Comparison of ENCODE assay signal across 8 cellular contexts in the genomic region with DNA sequence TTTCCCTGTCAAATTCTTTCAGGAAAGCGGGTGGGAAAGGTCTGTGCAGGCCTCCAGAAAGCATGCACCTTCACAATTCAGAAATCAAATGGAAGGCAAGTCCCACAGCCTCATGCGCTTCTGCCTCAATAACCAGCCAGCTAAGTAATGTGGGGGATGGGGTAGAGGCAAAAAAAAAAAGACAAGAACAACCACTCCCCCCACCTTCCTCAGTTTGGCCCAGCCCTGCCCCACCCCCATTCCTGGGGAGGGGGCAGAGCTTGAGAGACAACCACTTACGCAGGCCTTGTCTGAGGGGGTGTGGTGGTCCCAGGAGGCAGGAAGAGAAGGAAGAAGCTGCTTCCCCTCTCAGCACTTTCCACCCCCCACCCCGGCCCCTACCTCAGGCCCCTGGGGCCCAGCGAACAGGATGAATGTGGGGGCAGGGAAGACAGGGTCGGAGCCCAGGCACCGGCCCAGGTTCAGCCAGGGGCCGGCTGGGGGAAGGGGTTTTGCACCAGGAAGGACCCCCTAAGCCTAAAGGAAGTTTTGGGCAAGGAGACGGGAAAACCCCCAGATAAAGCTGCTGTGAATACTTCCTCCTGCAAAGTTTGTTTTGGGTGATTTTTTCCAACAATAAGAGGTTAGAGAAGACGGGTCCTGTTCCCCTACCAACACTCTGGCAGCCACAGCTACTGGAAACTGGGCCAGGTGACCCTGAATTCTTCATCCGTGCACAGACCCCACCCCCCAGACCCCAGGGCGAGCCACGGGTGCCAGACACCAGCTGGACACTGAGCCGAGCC. TPM values are rescaled to one million over a fixed set of nuclear protein-coding genes. Genes with fewer than 3 reads are reported as not detected.
DNase-seq lines count a peak whose midpoint lies in the region; ATAC-seq, FAIRE-seq and TF ChIP-seq lines count a peak whose summit lies in the region.

No MANE protein-coding gene starts in this region.

- no peak for TF ChIP-seq CTCF in breast epithelium (IDR thresholded peaks at IDR 0.05)
- no peak for TF ChIP-seq CTCF in HepG2 (CRISPR knock-in tag; IDR thresholded peaks at IDR 0.05)
- TF ChIP-seq CTCF in tibial nerve (IDR thresholded peaks at IDR 0.05): no peak

- TF ChIP-seq EP300 in HepG2 (IDR thresholded peaks at IDR 0.05; ENCODE audit: low read depth in 2 of 2, low read length in 2 of 2): no peak
- TF ChIP-seq EP300 in HepG2 (CRISPR knock-in tag; IDR thresholded peaks at IDR 0.05; ENCODE audit: borderline replicate concordance): no peak
- peak in 1 of 2 donors; percentile 35 for TF ChIP-seq EP300 in tibial nerve (IDR thresholded peaks at IDR 0.05)

- H3K27me3 ChIP-seq in breast epithelium: no peaks in the 10 kb centered on the region
- no peaks in the 10 kb centered on the region; a peak in 1 of 5 replicates for H3K27me3 ChIP-seq in HepG2 (ENCODE audit: control insufficient read depth in 1 of 2, insufficient read depth in 2 of 2, low read length in 2 of 2)
- H3K27me3 ChIP-seq in tibial nerve: no peaks in the 10 kb centered on the region

- peaks cover 6% of the 10 kb centered on the region for H3K79me2 ChIP-seq in HepG2 (ENCODE audit: insufficient read depth, low read length)

- FAIRE-seq in HepG2 (lab: Jason Lieb, UNC): no peak

- H3K27ac Mint-ChIP-seq in activated CD4-positive, alpha-beta T cell treated with anti-CD3 and anti-CD28 coated beads, Interleukin-2, amount 10 ng/mL, durations not matched to agents 24 days and 14 days: no peak overlapping the region

- H3K4me1 Mint-ChIP-seq in activated CD4-positive, alpha-beta T cell treated with anti-CD3 and anti-CD28 coated beads, Interleukin-2, amount 10 ng/mL, durations not matched to agents 24 days and 14 days: peaks cover 8% of the 10 kb centered on the region

- H3K9me3 ChIP-seq in breast epithelium (no peaks in the 10 kb centered on the region), HepG2 (ENCODE audit: low read length) (no peaks in the 10 kb centered on the region), tibial nerve (no peaks in the 10 kb centered on the region)

- H4K20me1 ChIP-seq in HepG2 (ENCODE audit: insufficient read depth, low read length): peaks cover 3% of the 10 kb centered on the region

- in situ Hi-C loops in HepG2 (cut with HindIII; ENCODE audit: extremely low pct_ligation_motif_present, low pct_unique_long_range_greater_than_20kb): no loop called here

- no peak for ATAC-seq in HepG2

- H3K4me3 ChIP-seq in breast epithelium (peak overlapping the region; percentile 75 to 98 (median 86)), HepG2 (replicated peaks in 1 of 3; ENCODE audit: insufficient read depth in 1 of 3, low read depth in 2 of 3, low read length in 3 of 3) (peak overlapping the region; percentile 60 to 90 (median 71)), tibial nerve (peak overlapping the region; percentile 63 to 87 (median 76))

- TSS peak; percentile 51 for BruUV-seq in HepG2 (replicated peaks; lab: Mats Ljungman, UMichigan)

- WGBS in HepG2 (ENCODE audit: low lambda C conversion rate): 24% methylated on average over 14 of the region's 14 CpGs
- WGBS in tibial nerve, 2 donors: 17 to 24% methylated on average over 11 to 13 of the region's 14 CpGs

- no peaks in the 10 kb centered on the region for H3K36me3 Mint-ChIP-seq in activated CD4-positive, alpha-beta T cell treated with anti-CD3 and anti-CD28 coated beads, Interleukin-2, amount 10 ng/mL, durations not matched to agents 24 days and 14 days (ENCODE audit: low read depth)

- H3K27ac ChIP-seq in breast epithelium: peak overlapping the region; percentile 99
- H3K27ac ChIP-seq in HepG2 (ENCODE audit: extremely low read length, insufficient read depth, low read length): peak overlapping the region; percentile 62
- H3K27ac ChIP-seq in tibial nerve: peak overlapping the region; percentile 65 to 93 (median 84)

- peak overlapping the region; percentile 39 for H3K4me3 Mint-ChIP-seq in activated CD4-positive, alpha-beta T cell treated with anti-CD3 and anti-CD28 coated beads, Interleukin-2, amount 10 ng/mL, durations not matched to agents 24 days and 14 days

- H3K27me3 Mint-ChIP-seq in activated CD4-positive, alpha-beta T cell treated with anti-CD3 and anti-CD28 coated beads, Interleukin-2, amount 10 ng/mL, durations not matched to agents 24 days and 14 days: peaks cover 39% of the 10 kb centered on the region

- POLR2A ChIA-PET in HepG2 (lab: Yijun Ruan, JAX): interaction anchor here (1.4 to 3.5 kb wide), 10 partner anchors 8 to 174 kb away, joined by 3 to 95 read pairs (median 20); partner anchors contain the start of genes EIF1, KLHL11, ODAD4 and P3H4

- peaks cover 6 to 18% of the 10 kb centered on the region in 2 donors for H3K4me1 ChIP-seq in breast epithelium
- peaks cover 34% of the 10 kb centered on the region for H3K4me1 ChIP-seq in HepG2 (ENCODE audit: insufficient read depth, low read length)
- peaks cover 0 to 53% (median 27%) of the 10 kb centered on the region in 4 donors for H3K4me1 ChIP-seq in tibial nerve

- CTCF ChIA-PET in HepG2 (lab: Yijun Ruan, JAX; ENCODE audit: low intra/inter-chr PET ratio, low total read pairs): interaction anchor here (1.3 kb wide), 1 partner anchor 8 kb away, joined by 5 read pairs; no protein-coding TSS in a partner anchor

- H3K36me3 ChIP-seq in breast epithelium: no peaks in the 10 kb centered on the region
- H3K36me3 ChIP-seq in HepG2 (replicated peaks in 1 of 2; ENCODE audit: control insufficient read depth in 1 of 2, insufficient read depth in 2 of 2, low read length in 2 of 2): no peaks in the 10 kb centered on the region
- H3K36me3 ChIP-seq in tibial nerve: no peaks in the 10 kb centered on the region

- no peak for TF ChIP-seq RAD21 in HepG2 (CRISPR knock-in tag; IDR thresholded peaks at IDR 0.05)

- H2AFZ ChIP-seq in HepG2 (ENCODE audit: low read length): no peak overlapping the region

- peak overlapping the region; percentile 71; the same call in 1 of the 2 replicates for H3K9ac ChIP-seq in HepG2 (ENCODE audit: insufficient read depth, low read depth, low read length)

- no peak for TF ChIP-seq POLR2A in breast epithelium (IDR thresholded peaks at IDR 0.05)
- TF ChIP-seq POLR2A in HepG2 (IDR thresholded peaks at IDR 0.05; ENCODE audit: insufficient read depth in 1 of 2, low read depth in 2 of 2, low read length in 2 of 2): no peak
- TF ChIP-seq POLR2A in tibial nerve (IDR thresholded peaks at IDR 0.05): no peak

- H3K4me2 ChIP-seq in HepG2 (ENCODE audit: low read depth, low read length): peak overlapping the region; percentile 81

- DNase-seq in activated CD4-positive, alpha-beta T cell treated with anti-CD3 and anti-CD28 coated beads, Interleukin-2, amount 10 ng/mL, durations not matched to agents 24 days and 14 days: no peak
- DNase-seq in activated CD4-positive, alpha-beta T cell treated with anti-CD3 and anti-CD28 coated beads for 1 hour: no peak
- DNase-seq in breast epithelium (ENCODE audit: low spot score in 2 of 2): no peak
- no peak for DNase-seq in HepG2 (ENCODE audit: low spot score)
- DNase-seq in tibial nerve (ENCODE audit: low spot score in 2 of 2): no peak
- DNase-seq in activated gamma-delta T cell (lab: John Stamatoyannopoulos, UW): no peak
- no peak for DNase-seq in D341Med (ENCODE audit: low spot score)
- no peak for DNase-seq in NCI-H510A (lab: John Stamatoyannopoulos, UW)

- H3K9me3 Mint-ChIP-seq in activated CD4-positive, alpha-beta T cell treated with anti-CD3 and anti-CD28 coated beads, Interleukin-2, amount 10 ng/mL, durations not matched to agents 24 days and 14 days: no peaks in the 10 kb centered on the region

- intact Hi-C loops in activated CD4-positive, alpha-beta T cell treated with anti-CD3 and anti-CD28 coated beads, Interleukin-2, amount 10 ng/mL, durations not matched to agents 24 days and 14 days (cut with micrococcal nuclease): loop anchor here (5.0 kb wide), 1 partner anchor 48 kb away; no protein-coding TSS in a partner anchor
- intact Hi-C loops in breast epithelium (cut with DNase I; ENCODE audit: low total_unique reads): no loop called here
- intact Hi-C loops in HepG2 (cut with micrococcal nuclease; ENCODE audit: unreplicated experiment): no loop called here

RNA-seq across cellular contexts. Expression of gene JUP, which starts 1.2 kb away (rescaled TPM):
- total RNA-seq in activated CD4-positive, alpha-beta T cell treated with anti-CD3 and anti-CD28 coated beads, Interleukin-2, amount 10 ng/mL, durations not matched to agents 24 days and 14 days: 0.14 and 0.24 TPM in 2 replicates
- total RNA-seq in breast epithelium (100 to 1,000 TPM; 107 to 158 (median 121) TPM), HepG2 (2016; rRNA removed; fragmentation: Illumina TruSeq; extraction: Trizol) (20.6 and 20.9 TPM in 2 replicates), tibial nerve (10 to 100 TPM; 42.9 to 57.7 (median 51.6) TPM)
- total RNA-seq in HepG2 (2016; cell fraction: cytosol; rRNA removed; fragmentation: Illumina TruSeq; extraction: Trizol; ENCODE audit: low read depth): 6.9 and 7.8 TPM in 2 replicates
- total RNA-seq in HepG2 (2016; cell fraction: insoluble cytoplasmic fraction; rRNA removed; fragmentation: Illumina TruSeq; extraction: Trizol): 16.7 and 22.4 TPM in 2 replicates
- 11.7 and 12.0 TPM in 2 replicates for total RNA-seq in HepG2 (2016; cell fraction: membrane; rRNA removed; fragmentation: Illumina TruSeq; extraction: Trizol)
- 15.0 and 20.7 TPM in 2 replicates for total RNA-seq in HepG2 (2016; cell fraction: nucleus; rRNA removed; fragmentation: Illumina TruSeq; extraction: Trizol)
- polyA plus RNA-seq in HepG2 (2011; rRNA removed): 12.1 and 21.4 TPM in 2 replicates
- polyA plus RNA-seq in HepG2 (2011; cell fraction: cytosol; rRNA removed): 8.9 and 10.9 TPM in 2 replicates
- polyA plus RNA-seq in HepG2 (2011; cell fraction: nucleus; rRNA removed): 23.8 and 30.1 TPM in 2 replicates
- 36.1 and 37.0 TPM in 2 replicates for polyA plus RNA-seq in HepG2 (2012)
- polyA plus RNA-seq in HepG2 (2016; cell fraction: cytosol; fragmentation: Illumina TruSeq; extraction: Trizol; ENCODE audit: low read depth): 3.5 and 4.6 TPM in 2 replicates
- 22.1 and 35.3 TPM in 2 replicates for polyA plus RNA-seq in HepG2 (2016; cell fraction: insoluble cytoplasmic fraction; fragmentation: Illumina TruSeq; extraction: Trizol; ENCODE audit: low read depth)
- polyA plus RNA-seq in HepG2 (2016; cell fraction: membrane; fragmentation: Illumina TruSeq; extraction: Trizol; ENCODE audit: low read depth): 9.5 and 10.0 TPM in 2 replicates
- polyA plus RNA-seq in HepG2 (2016; cell fraction: nucleus; fragmentation: Illumina TruSeq; extraction: Trizol; ENCODE audit: insufficient read depth, low read depth): 24.1 and 25.5 TPM in 2 replicates
- polyA minus RNA-seq in HepG2 (2011; rRNA and poly(A)+ RNA removed; ENCODE audit: low replicate concordance): 43.6 and 59.1 TPM in 2 replicates
- polyA minus RNA-seq in HepG2 (2011; cell fraction: cytosol; rRNA and poly(A)+ RNA removed): 25.9 and 32.6 TPM in 2 replicates
- 13.5 and 13.8 TPM in 2 replicates for polyA minus RNA-seq in HepG2 (2011; cell fraction: nucleus; rRNA and poly(A)+ RNA removed)

RNA-seq across cellular contexts. Expression of gene P3H4, which starts 26.5 kb away (rescaled TPM):
- total RNA-seq in activated CD4-positive, alpha-beta T cell treated with anti-CD3 and anti-CD28 coated beads, Interleukin-2, amount 10 ng/mL, durations not matched to agents 24 days and 14 days: 4.1 and 5.9 TPM in 2 replicates
- total RNA-seq in breast epithelium (10 to 100 TPM in 2 of 3 donors, 1 to 10 TPM in 1; 6.2 to 19.0 (median 14.9) TPM), HepG2 (2016; rRNA removed; fragmentation: Illumina TruSeq; extraction: Trizol) (13.5 and 37.1 TPM in 2 replicates), tibial nerve (10 to 100 TPM; 14.7 to 23.9 (median 22.0) TPM)
- total RNA-seq in HepG2 (2016; cell fraction: cytosol; rRNA removed; fragmentation: Illumina TruSeq; extraction: Trizol; ENCODE audit: low read depth): 12.6 and 14.5 TPM in 2 replicates
- total RNA-seq in HepG2 (2016; cell fraction: insoluble cytoplasmic fraction; rRNA removed; fragmentation: Illumina TruSeq; extraction: Trizol): 12.2 and 37.7 TPM in 2 replicates
- total RNA-seq in HepG2 (2016; cell fraction: membrane; rRNA removed; fragmentation: Illumina TruSeq; extraction: Trizol): 17.3 and 17.5 TPM in 2 replicates
- total RNA-seq in HepG2 (2016; cell fraction: nucleus; rRNA removed; fragmentation: Illumina TruSeq; extraction: Trizol): 28.1 and 32.5 TPM in 2 replicates
- polyA plus RNA-seq in HepG2 (2011; rRNA removed): 50.6 and 54.9 TPM in 2 replicates
- 37.2 and 55.7 TPM in 2 replicates for polyA plus RNA-seq in HepG2 (2011; cell fraction: cytosol; rRNA removed)
- polyA plus RNA-seq in HepG2 (2011; cell fraction: nucleus; rRNA removed): 33.0 and 36.4 TPM in 2 replicates
- polyA plus RNA-seq in HepG2 (2012): 22.4 and 34.3 TPM in 2 replicates
- 4.6 and 5.5 TPM in 2 replicates for polyA plus RNA-seq in HepG2 (2016; cell fraction: cytosol; fragmentation: Illumina TruSeq; extraction: Trizol; ENCODE audit: low read depth)
- polyA plus RNA-seq in HepG2 (2016; cell fraction: insoluble cytoplasmic fraction; fragmentation: Illumina TruSeq; extraction: Trizol; ENCODE audit: low read depth): 14.8 and 17.0 TPM in 2 replicates
- 9.6 and 11.3 TPM in 2 replicates for polyA plus RNA-seq in HepG2 (2016; cell fraction: membrane; fragmentation: Illumina TruSeq; extraction: Trizol; ENCODE audit: low read depth)
- polyA plus RNA-seq in HepG2 (2016; cell fraction: nucleus; fragmentation: Illumina TruSeq; extraction: Trizol; ENCODE audit: insufficient read depth, low read depth): 63.5 and 69.5 TPM in 2 replicates
- polyA minus RNA-seq in HepG2 (2011; rRNA and poly(A)+ RNA removed; ENCODE audit: low replicate concordance): 44.3 and 65.0 TPM in 2 replicates
- polyA minus RNA-seq in HepG2 (2011; cell fraction: cytosol; rRNA and poly(A)+ RNA removed): 22.5 and 26.8 TPM in 2 replicates
- 21.6 and 23.9 TPM in 2 replicates for polyA minus RNA-seq in HepG2 (2011; cell fraction: nucleus; rRNA and poly(A)+ RNA removed)

RNA-seq across cellular contexts. Expression of gene FKBP10, which starts 27.5 kb away (rescaled TPM):
- 0.31 and 0.47 TPM in 2 replicates for total RNA-seq in activated CD4-positive, alpha-beta T cell treated with anti-CD3 and anti-CD28 coated beads, Interleukin-2, amount 10 ng/mL, durations not matched to agents 24 days and 14 days
- total RNA-seq in breast epithelium: 10 to 100 TPM; 35.9 to 43.3 (median 39.4) TPM
- total RNA-seq in HepG2 (2016; rRNA removed; fragmentation: Illumina TruSeq; extraction: Trizol): 46.5 and 149 TPM in 2 replicates
- total RNA-seq in HepG2 (2016; cell fraction: cytosol; rRNA removed; fragmentation: Illumina TruSeq; extraction: Trizol; ENCODE audit: low read depth): 31.7 and 32.8 TPM in 2 replicates
- 37.6 and 157 TPM in 2 replicates for total RNA-seq in HepG2 (2016; cell fraction: insoluble cytoplasmic fraction; rRNA removed; fragmentation: Illumina TruSeq; extraction: Trizol)
- total RNA-seq in HepG2 (2016; cell fraction: membrane; rRNA removed; fragmentation: Illumina TruSeq; extraction: Trizol): 42.3 and 48.1 TPM in 2 replicates
- 148 and 181 TPM in 2 replicates for total RNA-seq in HepG2 (2016; cell fraction: nucleus; rRNA removed; fragmentation: Illumina TruSeq; extraction: Trizol)
- 543 and 573 TPM in 2 replicates for polyA plus RNA-seq in HepG2 (2011; rRNA removed)
- polyA plus RNA-seq in HepG2 (2011; cell fraction: cytosol; rRNA removed): 288 and 579 TPM in 2 replicates
- polyA plus RNA-seq in HepG2 (2011; cell fraction: nucleus; rRNA removed): 3,059 and 4,867 TPM in 2 replicates
- polyA plus RNA-seq in HepG2 (2012): 224 and 292 TPM in 2 replicates
- 18.4 and 19.7 TPM in 2 replicates for polyA plus RNA-seq in HepG2 (2016; cell fraction: cytosol; fragmentation: Illumina TruSeq; extraction: Trizol; ENCODE audit: low read depth)
- polyA plus RNA-seq in HepG2 (2016; cell fraction: insoluble cytoplasmic fraction; fragmentation: Illumina TruSeq; extraction: Trizol; ENCODE audit: low read depth): 46.0 and 56.5 TPM in 2 replicates
- 32.1 and 36.5 TPM in 2 replicates for polyA plus RNA-seq in HepG2 (2016; cell fraction: membrane; fragmentation: Illumina TruSeq; extraction: Trizol; ENCODE audit: low read depth)
- 597 and 623 TPM in 2 replicates for polyA plus RNA-seq in HepG2 (2016; cell fraction: nucleus; fragmentation: Illumina TruSeq; extraction: Trizol; ENCODE audit: insufficient read depth, low read depth)
- 133 and 613 TPM in 2 replicates for polyA minus RNA-seq in HepG2 (2011; rRNA and poly(A)+ RNA removed; ENCODE audit: low replicate concordance)
- polyA minus RNA-seq in HepG2 (2011; cell fraction: cytosol; rRNA and poly(A)+ RNA removed): 159 and 170 TPM in 2 replicates
- 231 and 275 TPM in 2 replicates for polyA minus RNA-seq in HepG2 (2011; cell fraction: nucleus; rRNA and poly(A)+ RNA removed)
- total RNA-seq in tibial nerve: 100 to 1,000 TPM in 1 of 4 donors, 10 to 100 TPM in 3; 47.9 to 103 (median 77.4) TPM

RNA-seq across cellular contexts. Expression of gene NT5C3B, which starts 50.7 kb away (rescaled TPM):
- 46.2 and 47.3 TPM in 2 replicates for total RNA-seq in activated CD4-positive, alpha-beta T cell treated with anti-CD3 and anti-CD28 coated beads, Interleukin-2, amount 10 ng/mL, durations not matched to agents 24 days and 14 days
- 10 to 100 TPM; 50.2 to 83.9 (median 60.6) TPM for total RNA-seq in breast epithelium
- 92.1 and 104 TPM in 2 replicates for total RNA-seq in HepG2 (2016; rRNA removed; fragmentation: Illumina TruSeq; extraction: Trizol)
- total RNA-seq in HepG2 (2016; cell fraction: cytosol; rRNA removed; fragmentation: Illumina TruSeq; extraction: Trizol; ENCODE audit: low read depth): 128 and 164 TPM in 2 replicates
- total RNA-seq in HepG2 (2016; cell fraction: insoluble cytoplasmic fraction; rRNA removed; fragmentation: Illumina TruSeq; extraction: Trizol): 87.1 and 106 TPM in 2 replicates
- 198 and 220 TPM in 2 replicates for total RNA-seq in HepG2 (2016; cell fraction: membrane; rRNA removed; fragmentation: Illumina TruSeq; extraction: Trizol)
- total RNA-seq in HepG2 (2016; cell fraction: nucleus; rRNA removed; fragmentation: Illumina TruSeq; extraction: Trizol): 52.2 and 64.7 TPM in 2 replicates
- 119 and 126 TPM in 2 replicates for polyA plus RNA-seq in HepG2 (2011; rRNA removed)
- 116 and 145 TPM in 2 replicates for polyA plus RNA-seq in HepG2 (2011; cell fraction: cytosol; rRNA removed)
- 119 TPM in 2 replicates for polyA plus RNA-seq in HepG2 (2011; cell fraction: nucleus; rRNA removed)
- polyA plus RNA-seq in HepG2 (2012): 77.4 and 82.6 TPM in 2 replicates
- 148 and 199 TPM in 2 replicates for polyA plus RNA-seq in HepG2 (2016; cell fraction: cytosol; fragmentation: Illumina TruSeq; extraction: Trizol; ENCODE audit: low read depth)
- 108 and 113 TPM in 2 replicates for polyA plus RNA-seq in HepG2 (2016; cell fraction: insoluble cytoplasmic fraction; fragmentation: Illumina TruSeq; extraction: Trizol; ENCODE audit: low read depth)
- 207 and 224 TPM in 2 replicates for polyA plus RNA-seq in HepG2 (2016; cell fraction: membrane; fragmentation: Illumina TruSeq; extraction: Trizol; ENCODE audit: low read depth)
- 109 and 119 TPM in 2 replicates for polyA plus RNA-seq in HepG2 (2016; cell fraction: nucleus; fragmentation: Illumina TruSeq; extraction: Trizol; ENCODE audit: insufficient read depth, low read depth)
- 36.5 and 43.6 TPM in 2 replicates for polyA minus RNA-seq in HepG2 (2011; rRNA and poly(A)+ RNA removed; ENCODE audit: low replicate concordance)
- polyA minus RNA-seq in HepG2 (2011; cell fraction: cytosol; rRNA and poly(A)+ RNA removed): 32.3 and 34.1 TPM in 2 replicates
- polyA minus RNA-seq in HepG2 (2011; cell fraction: nucleus; rRNA and poly(A)+ RNA removed): 48.5 and 53.7 TPM in 2 replicates
- 10 to 100 TPM; 31.0 to 77.1 (median 33.0) TPM for total RNA-seq in tibial nerve

RNA-seq across cellular contexts. Expression of gene HAP1, which starts 50.8 kb away (rescaled TPM):
- total RNA-seq in activated CD4-positive, alpha-beta T cell treated with anti-CD3 and anti-CD28 coated beads, Interleukin-2, amount 10 ng/mL, durations not matched to agents 24 days and 14 days: 0.02 and 0.05 TPM in 2 replicates
- total RNA-seq in breast epithelium (1 to 10 TPM in 1 of 3 donors, under 1 TPM in 1, not detected in 1; 0.33 to 2.2 TPM), HepG2 (2016; rRNA removed; fragmentation: Illumina TruSeq; extraction: Trizol) (0.07 and 0.08 TPM in 2 replicates), tibial nerve (1 to 10 TPM in 1 of 4 donors, under 1 TPM in 1, not detected in 2; 0.98 to 1.8 TPM)
- not detected in 2 replicates for total RNA-seq in HepG2 (2016; cell fraction: cytosol; rRNA removed; fragmentation: Illumina TruSeq; extraction: Trizol; ENCODE audit: low read depth)
- 0.07 and 0.11 TPM in 2 replicates for total RNA-seq in HepG2 (2016; cell fraction: insoluble cytoplasmic fraction; rRNA removed; fragmentation: Illumina TruSeq; extraction: Trizol)
- 0.03 TPM in 1 of 2 replicates, not detected in the other for total RNA-seq in HepG2 (2016; cell fraction: membrane; rRNA removed; fragmentation: Illumina TruSeq; extraction: Trizol)
- total RNA-seq in HepG2 (2016; cell fraction: nucleus; rRNA removed; fragmentation: Illumina TruSeq; extraction: Trizol): 0.12 TPM in 1 of 2 replicates, not detected in the other
- polyA plus RNA-seq in HepG2 (2011; rRNA removed): 0.07 and 0.30 TPM in 2 replicates
- polyA plus RNA-seq in HepG2 (2011; cell fraction: cytosol; rRNA removed): 0.07 and 0.08 TPM in 2 replicates
- 1.1 TPM in 2 replicates for polyA plus RNA-seq in HepG2 (2011; cell fraction: nucleus; rRNA removed)
- polyA plus RNA-seq in HepG2 (2012): 0.13 and 0.19 TPM in 2 replicates
- not detected in 2 replicates for polyA plus RNA-seq in HepG2 (2016; cell fraction: cytosol; fragmentation: Illumina TruSeq; extraction: Trizol; ENCODE audit: low read depth)
- polyA plus RNA-seq in HepG2 (2016; cell fraction: insoluble cytoplasmic fraction; fragmentation: Illumina TruSeq; extraction: Trizol; ENCODE audit: low read depth): 0.11 TPM in 1 of 2 replicates, not detected in the other
- not detected in 2 replicates for polyA plus RNA-seq in HepG2 (2016; cell fraction: membrane; fragmentation: Illumina TruSeq; extraction: Trizol; ENCODE audit: low read depth)
- 0.11 and 0.15 TPM in 2 replicates for polyA plus RNA-seq in HepG2 (2016; cell fraction: nucleus; fragmentation: Illumina TruSeq; extraction: Trizol; ENCODE audit: insufficient read depth, low read depth)
- 0.07 TPM in 1 of 2 replicates, not detected in the other for polyA minus RNA-seq in HepG2 (2011; rRNA and poly(A)+ RNA removed; ENCODE audit: low replicate concordance)
- not detected in 2 replicates for polyA minus RNA-seq in HepG2 (2011; cell fraction: cytosol; rRNA and poly(A)+ RNA removed)
- polyA minus RNA-seq in HepG2 (2011; cell fraction: nucleus; rRNA and poly(A)+ RNA removed): 0.12 and 0.26 TPM in 2 replicates

Comparison
In these comparisons a context has a peak if more than half of its experiments do, and no peak if none do; other contexts are left out.
1. RNA of gene FKBP10, which starts 27.5 kb away (total RNA-seq): 31.7 to 181 TPM in HepG2, 47.9 to 103 TPM in tibial nerve and 35.9 to 43.3 TPM in breast epithelium; 0.31 to 0.47 TPM in activated CD4-positive, alpha-beta T cell treated with anti-CD3 and anti-CD28 coated beads, Interleukin-2, amount 10 ng/mL, durations not matched to agents 24 days and 14 days; every median in the first group is over 10 times any median in the second.
2. Peak in every context shown above with its lines, with median percentiles within 50 percentile points of each other: H3K27ac ChIP-seq and H3K4me3 ChIP-seq.